ENCODE assay signal across 8 cellular contexts in the genomic region with DNA sequence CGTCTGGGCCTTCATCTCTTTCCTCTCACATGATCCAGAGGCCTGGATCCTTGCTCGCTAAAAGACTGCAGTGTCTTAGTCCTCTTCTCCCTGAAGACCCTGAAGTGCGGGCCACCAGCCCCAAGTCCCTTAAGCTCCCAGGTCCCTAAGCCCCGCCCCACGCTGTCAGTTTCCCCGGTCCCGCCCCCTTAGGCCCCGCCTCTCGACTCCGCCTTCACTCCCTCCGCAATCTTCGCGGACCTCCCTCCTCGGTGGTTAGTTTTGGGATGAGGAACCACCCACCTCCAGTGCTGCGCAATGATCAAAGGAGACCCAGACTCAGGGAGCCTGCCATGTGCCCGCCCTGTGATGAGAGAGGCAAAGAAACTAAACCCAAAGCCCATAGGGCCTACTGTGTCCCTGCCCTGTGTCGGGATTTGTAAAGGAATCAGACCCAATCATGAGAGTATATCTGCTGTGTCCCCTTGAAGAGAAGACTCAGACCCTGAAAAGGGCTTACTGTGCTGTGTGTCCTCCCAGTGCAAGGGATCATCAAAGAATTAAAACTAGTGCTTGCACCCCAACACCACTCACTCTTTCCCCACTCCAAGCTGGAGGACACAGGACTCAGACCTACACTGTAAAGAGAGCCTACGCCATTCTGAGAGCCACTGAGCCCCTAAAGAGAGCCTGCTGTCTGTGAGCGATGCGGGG. TPM values are rescaled to one million over a fixed set of nuclear protein-coding genes. Genes with fewer than 3 reads are reported as not detected.
DNase-seq lines count a peak whose midpoint lies in the region; ATAC-seq and TF ChIP-seq lines count a peak whose summit lies in the region.

No MANE protein-coding gene starts in this region.

- no TSS peak for BruUV-seq in MCF 10A (replicated peaks; lab: Mats Ljungman, UMichigan)

- CTCF ChIA-PET in MCF 10A (lab: Yijun Ruan, JAX): interaction anchor here (0.7 to 2.0 kb wide), 3 partner anchors 49 to 134 kb away, joined by 3 to 8 read pairs (median 5); no protein-coding TSS in a partner anchor

- no peaks in the 10 kb centered on the region for H3K27me3 Mint-ChIP-seq in MCF 10A (ENCODE audit: insufficient read depth, unreplicated experiment)

- DNase-seq in ELF-1 (ENCODE audit: low read depth, low spot score) (peak; percentile 88), NCI-H146 (lab: John Stamatoyannopoulos, UW) (peak; percentile 70), UCSD-AML1 (lab: John Stamatoyannopoulos, UW; ENCODE audit: unreplicated experiment) (peak; percentile 75), MCF 10A (ENCODE audit: unreplicated experiment) (peak; percentile 72), islet precursor cell (peak; percentile 89)
- DNase-seq in stimulated activated CD4-positive, alpha-beta T cell treated with anti-CD3 and anti-CD28 coated beads, Interleukin-15, amount 100 ng/mL, for 24 hours: peak; percentile 94

- intact Hi-C loops in MCF 10A (cut with micrococcal nuclease): loop anchor here (2.0 kb wide), 1 partner anchor 16 kb away; a partner anchor contains a TSS

- H3K27ac Mint-ChIP-seq in MCF 10A (ENCODE audit: low read depth, unreplicated experiment): peak overlapping the region; percentile 84

- no peak for ATAC-seq in HG03469 (IDR thresholded peaks at IDR 0.05; ENCODE audit: unreplicated experiment)
- ATAC-seq in GM21526 (IDR thresholded peaks at IDR 0.05; ENCODE audit: low FRiP score, unreplicated experiment): no peak

- H3K4me3 Mint-ChIP-seq in MCF 10A (ENCODE audit: unreplicated experiment): peak overlapping the region; percentile 76

- H3K4me1 Mint-ChIP-seq in MCF 10A (ENCODE audit: insufficient read depth, unreplicated experiment): peaks cover 13% of the 10 kb centered on the region

- POLR2A ChIA-PET in MCF 10A (lab: Yijun Ruan, JAX): interaction anchor here (0.8 to 3.5 kb wide), 6 partner anchors 8 to 95 kb away, joined by 3 to 24 read pairs (median 4); a partner anchor contains a TSS

- TF ChIP-seq CTCF in MCF 10A (IDR thresholded peaks at IDR 0.05; ENCODE audit: unreplicated experiment): no peak

- H3K9me3 Mint-ChIP-seq in MCF 10A (ENCODE audit: unreplicated experiment): no peaks in the 10 kb centered on the region

- no peaks in the 10 kb centered on the region for H3K36me3 Mint-ChIP-seq in MCF 10A (ENCODE audit: insufficient read depth, unreplicated experiment)

RNA-seq across cellular contexts. Expression of a gene that starts 3.0 kb away (rescaled TPM):
- total RNA-seq in MCF 10A (2022): 213 and 265 TPM in 2 replicates

RNA-seq across cellular contexts. Expression of a gene that starts 3.6 kb away (rescaled TPM):
- 0.44 and 1.0 TPM in 2 replicates for total RNA-seq in MCF 10A (2022)

RNA-seq across cellular contexts. Expression of a gene that starts 16.3 kb away (rescaled TPM):
- 84.2 and 87.7 TPM in 2 replicates for total RNA-seq in MCF 10A (2022)

RNA-seq across cellular contexts. Expression of a gene that starts 21.2 kb away (rescaled TPM):
- total RNA-seq in MCF 10A (2022): not detected in 2 replicates

RNA-seq across cellular contexts. Expression of a gene that starts 32.6 kb away (rescaled TPM):
- total RNA-seq in MCF 10A (2022): 6.3 and 10.6 TPM in 2 replicates
